In genomic region chr7:149500201-149500600, GRCh38 we compare ENCODE assay signal across 16 cellular contexts.
"Had no signal": no experiment of that assay in that cellular context is flagged by ENCODE, and none has a peak within 500 bp of the region (broad histone marks: within the 10 kb centered on the region; RNA-seq: fewer than 3 reads in every experiment).

No MANE protein-coding gene starts in this region.

- H3K9me3 ChIP-seq: ovary, right lobe of liver, stomach, testis, upper lobe of right lung had no signal

- H3K27ac Mint-ChIP-seq: activated CD4-positive, alpha-beta memory T cell treated with anti-CD3 and anti-CD28 coated beads, Interleukin-2, amount 10 ng/mL, durations not matched to agents 7 days and 5 days; neural progenitor cell had no signal

- H3K27ac ChIP-seq: epithelial cell of prostate, neural progenitor cell, ovary, right lobe of liver, spleen, stomach, testis, upper lobe of right lung, VCaP had no signal

- H3K4me3 ChIP-seq: neural progenitor cell, ovary, right lobe of liver, spleen, stomach, testis, upper lobe of right lung had no signal

- ATAC-seq: right lobe of liver, upper lobe of right lung had no signal

- H3K9me3 Mint-ChIP-seq: neural progenitor cell had no signal

- DNase-seq: activated CD4-positive, alpha-beta memory T cell treated with anti-CD3 and anti-CD28 coated beads, Interleukin-2, amount 10 ng/mL, durations not matched to agents 7 days and 5 days; activated naive CD4-positive, alpha-beta T cell treated with anti-CD3 and anti-CD28 coated beads, Interleukin-2, amount 50 U/mL, for 16 hours; anterior cingulate cortex; dermis blood vessel endothelial cell; foreskin melanocyte; head of caudate nucleus; mesendoderm; ovary; right lobe of liver; spleen; stomach; testis; upper lobe of right lung had no signal

- H3K36me3 ChIP-seq: neural progenitor cell, ovary, right lobe of liver, spleen, stomach, upper lobe of right lung had no signal

- H3K4me3 Mint-ChIP-seq: activated CD4-positive, alpha-beta memory T cell treated with anti-CD3 and anti-CD28 coated beads, Interleukin-2, amount 10 ng/mL, durations not matched to agents 7 days and 5 days; neural progenitor cell had no signal

- H3K27me3 ChIP-seq: ovary, right lobe of liver, spleen, stomach, testis, upper lobe of right lung had no signal

- H3K36me3 Mint-ChIP-seq: neural progenitor cell had no signal
